In the genomic region with DNA sequence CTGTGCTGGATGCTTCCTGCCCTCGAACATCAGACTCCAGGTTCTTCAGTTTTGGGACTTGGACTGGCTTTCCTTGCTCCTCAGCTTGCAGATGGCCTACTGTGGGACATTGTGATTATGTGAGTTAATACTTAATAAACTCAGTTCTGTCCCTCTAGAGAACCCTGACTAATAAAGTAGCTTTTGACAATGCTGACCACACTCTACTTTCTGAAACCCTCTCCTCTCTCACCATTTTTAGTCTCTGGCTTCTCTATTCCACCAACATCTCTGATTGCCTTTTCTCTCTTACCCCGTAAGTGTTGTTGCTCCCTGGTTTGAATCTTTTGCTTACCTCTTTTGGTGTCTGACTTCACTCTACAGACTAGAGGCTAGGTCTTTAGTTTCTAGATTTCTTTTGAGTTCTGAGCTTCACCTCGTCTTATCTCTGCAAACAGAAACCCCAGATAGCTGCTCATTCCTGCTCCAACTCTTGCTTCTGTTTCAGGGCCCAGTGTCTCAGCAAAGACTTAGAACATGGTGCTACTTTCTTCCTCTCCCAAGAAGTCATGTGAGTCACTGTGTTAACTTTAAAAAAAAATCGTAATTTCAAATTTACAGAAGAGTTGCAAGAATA, we compare ENCODE assay signal across 12 cellular contexts. TPM values are rescaled to one million over a fixed set of nuclear protein-coding genes. Genes with fewer than 3 reads are reported as not detected.
DNase-seq lines count a peak whose midpoint lies in the region; ATAC-seq and TF ChIP-seq lines count a peak whose summit lies in the region.
"Had no signal": no experiment of that assay in that cellular context is flagged by ENCODE, and none has a peak within 500 bp of the region (broad histone marks: within the 10 kb centered on the region; RNA-seq: fewer than 3 reads in every experiment).

No MANE protein-coding gene starts in this region.

- DNase-seq in activated CD8-positive, alpha-beta memory T cell treated with anti-CD3 and anti-CD28 coated beads, Interleukin-2, amount 10 ng/mL, durations not matched to agents 7 days and 5 days = no peak
- no peak for DNase-seq in activated CD8-positive, alpha-beta memory T cell treated with anti-CD3 and anti-CD28 coated beads for 24 hours
- DNase-seq in natural killer cell treated with Interleukin-12 subunit alpha and Interleukin-12 subunit beta and Interleukin-15 and Interleukin-18, amount 100 ng/mL, for 72 hours (ENCODE audit: low spot score) = no peak
- DNase-seq in cerebellar nuclear complex (lab: John Stamatoyannopoulos, UW) (no peak), mammary epithelial cell (no peak)
- DNase-seq in stimulated activated naive CD4-positive, alpha-beta T cell treated with Interleukin-2 at 50 U/mL for 16 hours (lab: John Stamatoyannopoulos, UW) = no peak
- DNase-seq: hippocampal formation; NCI-H1048; stimulated activated CD8-positive, alpha-beta memory T cell treated with anti-CD3 and anti-CD28 coated beads, Interleukin-4, amount 100 ng/mL, for 48 hours had no signal

- in situ Hi-C loops in mammary epithelial cell (cut with MboI; ENCODE audit: low sequenced_read_pairs in 2 of 2) = no loop called here

- H3K4me3 ChIP-seq in mammary epithelial cell (replicated peaks in 1 of 3; ENCODE audit: insufficient read depth in 1 of 3, low read depth in 2 of 3, low read length in 3 of 3) = no peak overlapping the region

- intact Hi-C loops in mammary epithelial cell (cut with micrococcal nuclease) = no loop called here

- H3K36me3 Mint-ChIP-seq in activated CD8-positive, alpha-beta memory T cell treated with anti-CD3 and anti-CD28 coated beads, Interleukin-2, amount 10 ng/mL, durations not matched to agents 7 days and 5 days = peaks cover 14% of the 10 kb centered on the region
- H3K36me3 Mint-ChIP-seq in T-helper 1 cell treated with Interleukin-12 subunit alpha and Interleukin-12 subunit beta and Interleukin-4 antibody, amounts not matched to agents 30 μg/mL and 1 μg/mL, for 36 hours (ENCODE audit: low read depth) = peaks cover 12% of the 10 kb centered on the region
- peaks cover 10% of the 10 kb centered on the region for H3K36me3 Mint-ChIP-seq in natural killer cell treated with Interleukin-12 subunit alpha and Interleukin-12 subunit beta and Interleukin-15 and Interleukin-18, amount 100 ng/mL, for 72 hours

- no peaks in the 10 kb centered on the region for H3K9me3 ChIP-seq in mammary epithelial cell (replicated peaks; ENCODE audit: insufficient read depth, low read length)

- dilution Hi-C loops in mammary epithelial cell (cut with HindIII; ENCODE audit: low sequenced_read_pairs) = no loop called here

- no peaks in the 10 kb centered on the region for H3K27me3 Mint-ChIP-seq in activated CD8-positive, alpha-beta memory T cell treated with anti-CD3 and anti-CD28 coated beads, Interleukin-2, amount 10 ng/mL, durations not matched to agents 7 days and 5 days
- H3K27me3 Mint-ChIP-seq in T-helper 1 cell treated with Interleukin-12 subunit alpha and Interleukin-12 subunit beta and Interleukin-4 antibody, amounts not matched to agents 30 μg/mL and 1 μg/mL, for 36 hours (ENCODE audit: low read depth) = no peaks in the 10 kb centered on the region
- H3K27me3 Mint-ChIP-seq in natural killer cell treated with Interleukin-12 subunit alpha and Interleukin-12 subunit beta and Interleukin-15 and Interleukin-18, amount 100 ng/mL, for 72 hours = peaks cover 0 to 12% of the 10 kb centered on the region in 2 donors

- no peaks in the 10 kb centered on the region for H3K36me3 ChIP-seq in mammary epithelial cell (ENCODE audit: insufficient read depth, low read length)

- no peak for TF ChIP-seq CTCF in mammary epithelial cell (conservative IDR thresholded peaks at IDR 0.05 in 1 of 2, IDR thresholded peaks at IDR 0.05 in 1 of 2; ENCODE audit: extremely low read depth in 1 of 2, insufficient read depth in 1 of 2, low read depth in 1 of 2, low read length in 2 of 2)

- WGBS in mammary epithelial cell (ENCODE audit: low coverage, missing lambda C conversion rate) = 82% methylated on average over 4 of the region's 4 CpGs

- H3K9ac ChIP-seq in mammary epithelial cell (ENCODE audit: insufficient read depth, low read length) = no peak overlapping the region

- H3K27me3 ChIP-seq in mammary epithelial cell (ENCODE audit: insufficient read depth, low read length) = no peaks in the 10 kb centered on the region

- no peak overlapping the region for H3K4me2 ChIP-seq in mammary epithelial cell (ENCODE audit: insufficient read depth, low read depth, low read length)

- H3K4me1 ChIP-seq in mammary epithelial cell (ENCODE audit: insufficient read depth, low read length) = peaks cover 34% of the 10 kb centered on the region

- no TSS peak for BruUV-seq in mammary epithelial cell (replicated peaks; lab: Mats Ljungman, UMichigan)

- no peaks in the 10 kb centered on the region for H4K20me1 ChIP-seq in mammary epithelial cell (ENCODE audit: insufficient read depth, low read length)

- peak overlapping the region; percentile 97 for H3K27ac Mint-ChIP-seq in activated CD8-positive, alpha-beta memory T cell treated with anti-CD3 and anti-CD28 coated beads, Interleukin-2, amount 10 ng/mL, durations not matched to agents 7 days and 5 days
- H3K27ac Mint-ChIP-seq in T-helper 1 cell treated with Interleukin-12 subunit alpha and Interleukin-12 subunit beta and Interleukin-4 antibody, amounts not matched to agents 30 μg/mL and 1 μg/mL, for 36 hours = peak overlapping the region; percentile 95
- peak overlapping the region; percentile 68 to 80 for H3K27ac Mint-ChIP-seq in natural killer cell treated with Interleukin-12 subunit alpha and Interleukin-12 subunit beta and Interleukin-15 and Interleukin-18, amount 100 ng/mL, for 72 hours

- peaks cover 60% of the 10 kb centered on the region for H3K4me1 Mint-ChIP-seq in activated CD8-positive, alpha-beta memory T cell treated with anti-CD3 and anti-CD28 coated beads, Interleukin-2, amount 10 ng/mL, durations not matched to agents 7 days and 5 days
- H3K4me1 Mint-ChIP-seq in T-helper 1 cell treated with Interleukin-12 subunit alpha and Interleukin-12 subunit beta and Interleukin-4 antibody, amounts not matched to agents 30 μg/mL and 1 μg/mL, for 36 hours (ENCODE audit: low read depth) = peaks cover 61% of the 10 kb centered on the region
- peaks cover 52% of the 10 kb centered on the region in 2 donors for H3K4me1 Mint-ChIP-seq in natural killer cell treated with Interleukin-12 subunit alpha and Interleukin-12 subunit beta and Interleukin-15 and Interleukin-18, amount 100 ng/mL, for 72 hours (ENCODE audit: low read depth in 2 of 2)

- CTCF ChIA-PET in activated CD8-positive, alpha-beta memory T cell treated with anti-CD3 and anti-CD28 coated beads, Interleukin-2, amount 10 ng/mL, durations not matched to agents 7 days and 5 days (lab: Charles Lee) = interaction anchor here (0.6 to 4.5 kb wide), 4 partner anchors 12 to 105 kb away, joined by 3 to 30 read pairs (median 12); no protein-coding TSS in a partner anchor
- CTCF ChIA-PET in mammary epithelial cell (lab: Charles Lee; ENCODE audit: low non-redundant PET) = no interaction called here

- H3K4me3 Mint-ChIP-seq in activated CD8-positive, alpha-beta memory T cell treated with anti-CD3 and anti-CD28 coated beads, Interleukin-2, amount 10 ng/mL, durations not matched to agents 7 days and 5 days = peak overlapping the region; percentile 9
- H3K4me3 Mint-ChIP-seq in T-helper 1 cell treated with Interleukin-12 subunit alpha and Interleukin-12 subunit beta and Interleukin-4 antibody, amounts not matched to agents 30 μg/mL and 1 μg/mL, for 36 hours = peak overlapping the region; percentile 45
- peak overlapping the region; percentile 82 for H3K4me3 Mint-ChIP-seq in natural killer cell treated with Interleukin-12 subunit alpha and Interleukin-12 subunit beta and Interleukin-15 and Interleukin-18, amount 100 ng/mL, for 72 hours

- no peak overlapping the region for H3K27ac ChIP-seq in mammary epithelial cell (ENCODE audit: insufficient read depth, low read depth, low read length)

- ATAC-seq in activated CD8-positive, alpha-beta memory T cell treated with anti-CD3 and anti-CD28 coated beads, Interleukin-2, amount 10 ng/mL, durations not matched to agents 7 days and 5 days = no peak
- ATAC-seq in HG02798 (IDR thresholded peaks at IDR 0.05; ENCODE audit: poor library complexity, unreplicated experiment) = peak; percentile 53
- ATAC-seq in natural killer cell treated with Interleukin-12 subunit alpha and Interleukin-12 subunit beta and Interleukin-15 and Interleukin-18, amount 100 ng/mL, for 72 hours = no peak

- H3K79me2 ChIP-seq in mammary epithelial cell (ENCODE audit: insufficient read depth, low read length) = no peaks in the 10 kb centered on the region

- no peaks in the 10 kb centered on the region for H3K9me3 Mint-ChIP-seq in activated CD8-positive, alpha-beta memory T cell treated with anti-CD3 and anti-CD28 coated beads, Interleukin-2, amount 10 ng/mL, durations not matched to agents 7 days and 5 days (ENCODE audit: low read depth)
- H3K9me3 Mint-ChIP-seq in T-helper 1 cell treated with Interleukin-12 subunit alpha and Interleukin-12 subunit beta and Interleukin-4 antibody, amounts not matched to agents 30 μg/mL and 1 μg/mL, for 36 hours = peaks cover 4% of the 10 kb centered on the region
- peaks cover 3% of the 10 kb centered on the region for H3K9me3 Mint-ChIP-seq in natural killer cell treated with Interleukin-12 subunit alpha and Interleukin-12 subunit beta and Interleukin-15 and Interleukin-18, amount 100 ng/mL, for 72 hours

- no peak overlapping the region for H2AFZ ChIP-seq in mammary epithelial cell (ENCODE audit: low read depth, low read length)

RNA-seq across cellular contexts. Expression of a gene that starts 11.4 kb away (rescaled TPM):
- 1,000 to 10,000 TPM; 6,072 to 7,639 TPM for total RNA-seq in activated CD8-positive, alpha-beta memory T cell treated with anti-CD3 and anti-CD28 coated beads, Interleukin-2, amount 10 ng/mL, durations not matched to agents 7 days and 5 days
- total RNA-seq in natural killer cell treated with Interleukin-12 subunit alpha and Interleukin-12 subunit beta and Interleukin-15 and Interleukin-18, amount 100 ng/mL, for 72 hours = 1,000 to 10,000 TPM; 2,674 to 5,601 TPM
- 1,000 to 10,000 TPM; 1,481 to 1,998 TPM for total RNA-seq in mammary epithelial cell
- 2,487 TPM for polyA plus RNA-seq in mammary epithelial cell
- 1,100 TPM for polyA minus RNA-seq in mammary epithelial cell

RNA-seq across cellular contexts. Expression of a gene that starts 58.1 kb away (rescaled TPM):
- total RNA-seq in activated CD8-positive, alpha-beta memory T cell treated with anti-CD3 and anti-CD28 coated beads, Interleukin-2, amount 10 ng/mL, durations not matched to agents 7 days and 5 days = not detected
- total RNA-seq in natural killer cell treated with Interleukin-12 subunit alpha and Interleukin-12 subunit beta and Interleukin-15 and Interleukin-18, amount 100 ng/mL, for 72 hours = not detected
- not detected for total RNA-seq in mammary epithelial cell
- polyA plus RNA-seq in mammary epithelial cell = not detected
- not detected for polyA minus RNA-seq in mammary epithelial cell
- total RNA-seq: mucosa of gallbladder had no signal

Comparison
In these comparisons a context has a peak if more than half of its experiments do, and no peak if none do; other contexts are left out.
1. H3K4me3 Mint-ChIP-seq: peak in every context shown above with its lines; median percentile 82 in natural killer cell treated with Interleukin-12 subunit alpha and Interleukin-12 subunit beta and Interleukin-15 and Interleukin-18, amount 100 ng/mL, for 72 hours; 45 in T-helper 1 cell treated with Interleukin-12 subunit alpha and Interleukin-12 subunit beta and Interleukin-4 antibody, amounts not matched to agents 30 μg/mL and 1 μg/mL, for 36 hours; 9 in activated CD8-positive, alpha-beta memory T cell treated with anti-CD3 and anti-CD28 coated beads, Interleukin-2, amount 10 ng/mL, durations not matched to agents 7 days and 5 days.